ENCODE assay signal across 30 cellular contexts in the genomic region with DNA sequence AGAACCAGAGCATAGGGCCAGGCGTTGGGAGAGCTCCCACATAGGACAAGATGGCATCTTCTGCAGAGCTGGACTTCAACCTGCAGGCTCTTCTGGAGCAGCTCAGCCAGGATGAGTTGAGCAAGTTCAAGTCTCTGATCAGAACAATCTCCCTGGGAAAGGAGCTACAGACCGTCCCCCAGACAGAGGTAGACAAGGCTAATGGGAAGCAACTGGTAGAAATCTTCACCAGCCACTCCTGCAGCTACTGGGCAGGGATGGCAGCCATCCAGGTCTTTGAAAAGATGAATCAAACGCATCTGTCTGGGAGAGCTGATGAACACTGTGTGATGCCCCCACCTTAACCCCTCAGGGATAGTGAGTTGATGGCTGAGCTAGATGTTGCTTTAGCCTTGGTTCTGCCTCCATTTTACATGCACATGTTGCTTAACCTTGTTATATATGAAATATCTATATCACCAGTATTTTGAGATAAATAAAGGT. TPM values are rescaled to one million over a fixed set of nuclear protein-coding genes. Genes with fewer than 3 reads are reported as not detected.
"Had no signal": no experiment of that assay in that cellular context is flagged by ENCODE, and none has a peak within 500 bp of the region (broad histone marks: within the 10 kb centered on the region; RNA-seq: fewer than 3 reads in every experiment).

A gene (plus strand): TSS at position 51 of the 483 bp plus-strand sequence. CDS start 0 bp downstream, at position 51.

- H3K36me3 ChIP-seq: brain microvascular endothelial cell, esophagus muscularis mucosa, gastrocnemius medialis, heart left ventricle had no signal

- H3K4me1 ChIP-seq: esophagus muscularis mucosa, foreskin keratinocyte, gastrocnemius medialis, heart left ventricle had no signal

- H3K27me3 ChIP-seq: brain microvascular endothelial cell, esophagus muscularis mucosa, foreskin keratinocyte, gastrocnemius medialis, heart left ventricle had no signal

- DNase-seq: activated CD4-positive, alpha-beta memory T cell treated with anti-CD3 and anti-CD28 coated beads, Interleukin-2, amount 10 ng/mL, durations not matched to agents 7 days and 5 days; activated CD4-positive, alpha-beta T cell treated with anti-CD3 and anti-CD28 coated beads for 36 hours; activated CD4-positive, alpha-beta T cell treated with anti-CD3 and anti-CD28 coated beads, Interleukin-2, amount 10 ng/mL, durations not matched to agents 7 days and 5 days; activated CD4-positive, alpha-beta T cell treated with anti-CD3 and anti-CD28 coated beads, Interleukin-2, amount 50 U/mL, for 4 hours; activated CD4-positive, CD25-positive, alpha-beta regulatory T cell; activated CD4-positive, CD25-positive, alpha-beta regulatory T cell treated with anti-CD3 and anti-CD28 coated beads, Interleukin-2, amount 50 U/mL, for 72 hours; activated effector memory CD4-positive, alpha-beta T cell treated with Interleukin-2 at 50 U/mL for 16 hours; activated gamma-delta T cell treated with Interleukin-2 at 50 U/mL for 16 hours; activated naive CD4-positive, alpha-beta T cell treated with anti-CD3 and anti-CD28 coated beads, Interleukin-2, amount 50 U/mL, for 16 hours; activated naive CD4-positive, alpha-beta T cell treated with Interleukin-2 at 50 U/mL for 16 hours; activated T-cell treated with anti-CD3 and anti-CD28 coated beads, Interleukin-2, amount 50 U/mL, for 4 hours; amniotic stem cell; anterior cingulate cortex; brain microvascular endothelial cell; caudate nucleus; cortex of kidney; dermis blood vessel endothelial cell; effector CD4-positive, alpha-beta T cell; effector memory CD8-positive, alpha-beta T cell; erythroblast; foreskin keratinocyte; gastrocnemius medialis; glutamatergic neuron; heart left ventricle; T-helper 2 cell had no signal

- ATAC-seq: activated CD4-positive, alpha-beta T cell treated with anti-CD3 and anti-CD28 coated beads for 36 hours; activated T-cell treated with anti-CD3 and anti-CD28 coated beads, Interleukin-2, amount 50 U/mL, for 4 hours; activated T-helper 17 cell treated with anti-CD3 and anti-CD28 coated beads, Interleukin-2, amount 50 U/mL, for 72 hours; effector memory CD8-positive, alpha-beta T cell; foreskin keratinocyte; gastrocnemius medialis; heart left ventricle had no signal

- H3K9me3 ChIP-seq: esophagus muscularis mucosa, gastrocnemius medialis had no signal

- H3K27ac ChIP-seq: brain microvascular endothelial cell, esophagus muscularis mucosa, foreskin keratinocyte, gastrocnemius medialis, heart left ventricle had no signal

- H3K4me3 ChIP-seq: esophagus muscularis mucosa, gastrocnemius medialis, heart left ventricle had no signal

RNA-seq across cellular contexts. Expression of the gene that starts here (rescaled TPM):
- total RNA-seq: activated CD4-positive, alpha-beta memory T cell treated with anti-CD3 and anti-CD28 coated beads, Interleukin-2, amount 10 ng/mL, durations not matched to agents 7 days and 5 days; activated CD4-positive, alpha-beta T cell treated with anti-CD3 and anti-CD28 coated beads for 36 hours; activated CD4-positive, alpha-beta T cell treated with anti-CD3 and anti-CD28 coated beads, Interleukin-2, amount 10 ng/mL, durations not matched to agents 7 days and 5 days; activated T-cell treated with anti-CD3 and anti-CD28 coated beads, Interleukin-2, amount 50 U/mL, for 4 hours; activated T-helper 17 cell treated with anti-CD3 and anti-CD28 coated beads, Interleukin-2, amount 50 U/mL, for 72 hours; astrocyte; chondrocyte; dermis blood vessel endothelial cell; esophagus muscularis mucosa; foreskin keratinocyte; gastrocnemius medialis; heart left ventricle had no signal
- polyA plus RNA-seq: adipose tissue, foreskin keratinocyte, heart left ventricle had no signal
